In genomic region chr12:117014342-117014887, GRCh38 we compare ENCODE assay signal across 30 cellular contexts.
"Had no signal": no experiment of that assay in that cellular context is flagged by ENCODE, and none has a peak within 500 bp of the region (broad histone marks: within the 10 kb centered on the region; RNA-seq: fewer than 3 reads in every experiment).

No MANE protein-coding gene starts in this region.

- DNase-seq: activated CD4-positive, alpha-beta T cell treated with anti-CD3 and anti-CD28 coated beads for 48 hours; activated CD4-positive, alpha-beta T cell treated with anti-CD3 and anti-CD28 coated beads, Interleukin-2, amount 50 U/mL, for 4 hours; activated CD4-positive, CD25-positive, alpha-beta regulatory T cell treated with anti-CD3 and anti-CD28 coated beads, Interleukin-2, amount 50 U/mL, for 72 hours; activated CD8-positive, alpha-beta memory T cell treated with anti-CD3 and anti-CD28 coated beads, Interleukin-2, amount 50 U/mL, for 48 hours; activated CD8-positive, alpha-beta T cell treated with anti-CD3 and anti-CD28 coated beads, Interleukin-2, amount 10 ng/mL, durations not matched to agents 7 days and 5 days; activated naive CD4-positive, alpha-beta T cell; activated naive CD8-positive, alpha-beta T cell treated with anti-CD3 and anti-CD28 coated beads, Interleukin-2, amount 50 U/mL, for 24 hours; activated T-cell treated with anti-CD3 and anti-CD28 coated beads, Interleukin-2, amount 50 U/mL, for 1 hour; amygdala; cerebellar nuclear complex; MG63; MV-4-11; NCI-H1092 treated with DMSO at 0.1 percent for 48 hours; NCI-H1417 treated with DMSO at 0.1 percent for 48 hours; NCI-H1694; NCI-H2029; NCI-H2107; NCI-H510A treated with DMSO at 0.1 percent for 48 hours; NCI-H69; NK-92 treated with Interleukin-12 subunit alpha and Interleukin-12 subunit beta, amount 100 ng/mL, for 24 hours; Peyer's patch; Right ventricle myocardium superior; SJCRH30; SW 1271; T-helper 9 cell had no signal

- H3K27ac Mint-ChIP-seq: activated CD8-positive, alpha-beta T cell treated with anti-CD3 and anti-CD28 coated beads, Interleukin-2, amount 10 ng/mL, durations not matched to agents 7 days and 5 days; activated naive CD4-positive, alpha-beta T cell treated with anti-CD3 and anti-CD28 coated beads, Interleukin-2, amount 50 U/mL, for 72 hours; activated naive CD8-positive, alpha-beta T cell treated with anti-CD3 and anti-CD28 coated beads, Interleukin-2, amount 50 U/mL, for 24 hours; T-helper 1 cell treated with Interleukin-12 subunit alpha and Interleukin-12 subunit beta and Interleukin-4 antibody, amounts not matched to agents 30 μg/mL and 1 μg/mL, for 36 hours; WTC11 had no signal

- H3K27me3 Mint-ChIP-seq: activated naive CD8-positive, alpha-beta T cell treated with anti-CD3 and anti-CD28 coated beads, Interleukin-2, amount 50 U/mL, for 24 hours had no signal

- ATAC-seq: activated CD8-positive, alpha-beta T cell treated with anti-CD3 and anti-CD28 coated beads, Interleukin-2, amount 10 ng/mL, durations not matched to agents 7 days and 5 days; activated naive CD4-positive, alpha-beta T cell treated with anti-CD3 and anti-CD28 coated beads, Interleukin-2, amount 50 U/mL, for 72 hours; activated naive CD8-positive, alpha-beta T cell treated with anti-CD3 and anti-CD28 coated beads, Interleukin-2, amount 50 U/mL, for 24 hours; SK-N-SH treated with all-trans-retinoic acid at 6 μM for 48 hours; WTC11 had no signal

- H3K4me3 ChIP-seq: MG63, Peyer's patch, SJCRH30 had no signal

- H3K27ac ChIP-seq: Peyer's patch, RWPE1, SJCRH30 had no signal

- H3K4me1 Mint-ChIP-seq: activated naive CD8-positive, alpha-beta T cell treated with anti-CD3 and anti-CD28 coated beads, Interleukin-2, amount 50 U/mL, for 24 hours had no signal

- H3K4me3 Mint-ChIP-seq: activated CD8-positive, alpha-beta T cell treated with anti-CD3 and anti-CD28 coated beads, Interleukin-2, amount 10 ng/mL, durations not matched to agents 7 days and 5 days; activated naive CD8-positive, alpha-beta T cell treated with anti-CD3 and anti-CD28 coated beads, Interleukin-2, amount 50 U/mL, for 24 hours; T-helper 1 cell treated with Interleukin-12 subunit alpha and Interleukin-12 subunit beta and Interleukin-4 antibody, amounts not matched to agents 30 μg/mL and 1 μg/mL, for 36 hours; WTC11 had no signal

- H3K27me3 ChIP-seq: MG63, Peyer's patch, SJCRH30 had no signal

- H3K4me1 ChIP-seq: Peyer's patch, SJCRH30 had no signal

- H3K9me3 ChIP-seq: Peyer's patch, SJCRH30 had no signal
